14 cellular contexts compared by ENCODE assay signal in the genomic region with DNA sequence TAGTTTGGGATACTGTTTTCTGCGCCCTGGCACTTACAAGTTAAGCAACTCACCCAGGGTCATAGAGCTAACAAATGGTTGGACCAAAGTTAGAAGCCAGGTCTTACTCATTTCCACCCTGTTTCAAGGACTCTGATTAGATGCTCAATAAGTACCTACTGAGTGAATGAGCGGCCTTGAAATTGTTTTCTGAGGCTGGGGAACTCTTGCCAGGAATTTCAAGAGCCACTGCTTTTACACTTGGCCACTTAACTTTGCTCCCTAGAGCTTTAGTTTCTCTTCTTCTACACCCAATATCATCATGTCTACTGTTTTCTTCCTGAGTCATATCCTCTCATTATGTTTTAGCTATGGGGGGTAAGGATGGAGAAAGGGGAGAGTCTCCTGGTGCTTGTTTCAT.
DNase-seq lines count a peak whose midpoint lies in the region; ATAC-seq and TF ChIP-seq lines count a peak whose summit lies in the region.
"Had no signal": no experiment of that assay in that cellular context is flagged by ENCODE, and none has a peak within 500 bp of the region (broad histone marks: within the 10 kb centered on the region; RNA-seq: fewer than 3 reads in every experiment).

No MANE protein-coding gene starts in this region.

- no CpG with 5 or more reads among the region's 2 CpGs for WGBS in neuronal stem cell (ENCODE audit: extremely low coverage in 2 of 2, insufficient read length in 2 of 2, insufficient replicate concordance in 1 of 2), 2 donors

- H4K91ac ChIP-seq in neuronal stem cell (ENCODE audit: low read depth, low read length, poor library complexity) = no peak overlapping the region

- H3K36me3 ChIP-seq in ACC112 (ENCODE audit: insufficient read depth, low read length) (no peaks in the 10 kb centered on the region), neuronal stem cell (replicated peaks in 1 of 2; ENCODE audit: control insufficient read depth in 2 of 2, insufficient read depth in 2 of 2, low read length in 2 of 2) (no peaks in the 10 kb centered on the region)
- H3K36me3 ChIP-seq: vagina had no signal

- H2BK15ac ChIP-seq in neuronal stem cell (ENCODE audit: low read length) = no peak overlapping the region

- H3K23ac ChIP-seq in neuronal stem cell (ENCODE audit: low read depth, low read length, poor library complexity) = no peak overlapping the region

- no peak overlapping the region for H3K18ac ChIP-seq in neuronal stem cell (ENCODE audit: low read length)

- ATAC-seq in naive B cell (ENCODE audit: low read depth in 2 of 2) (no peak), GM18909 (IDR thresholded peaks at IDR 0.05; ENCODE audit: poor library complexity, unreplicated experiment) (no peak)

- no peak overlapping the region for H3K4me3 Mint-ChIP-seq in chondrocyte (ENCODE audit: unreplicated experiment)
- peak overlapping the region in 2 of 8 donors; percentile 4 to 27 for H3K4me3 Mint-ChIP-seq in naive B cell
- H3K4me3 Mint-ChIP-seq: immature natural killer cell had no signal

- peaks cover 54% of the 10 kb centered on the region for H3K4me1 Mint-ChIP-seq in chondrocyte (ENCODE audit: low read depth)
- peaks cover 60 to 78% (median 75%) of the 10 kb centered on the region in 3 donors for H3K4me1 Mint-ChIP-seq in naive B cell

- no peak overlapping the region for H3K4me2 ChIP-seq in neuronal stem cell (ENCODE audit: insufficient read depth, low read length, poor library complexity, severe bottlenecking)

- H2AFZ ChIP-seq in ACC112 (ENCODE audit: low read length, unreplicated experiment) (no peak overlapping the region), neuronal stem cell (ENCODE audit: low read length) (no peak overlapping the region)
- H2AFZ ChIP-seq: parathyroid adenoma had no signal

- H3K4me3 ChIP-seq in ACC112 (ENCODE audit: low read depth, low read length) (no peak overlapping the region), neuronal stem cell (ENCODE audit: low read length in 2 of 2) (no peak overlapping the region)
- H3K4me3 ChIP-seq: vagina had no signal

- no peak overlapping the region for H3K14ac ChIP-seq in neuronal stem cell (ENCODE audit: low read length)

- H3K4me1 ChIP-seq in ACC112 (ENCODE audit: control insufficient read depth, insufficient read depth, low read length, unreplicated experiment) = peaks cover 42% of the 10 kb centered on the region
- H3K4me1 ChIP-seq in neuronal stem cell (ENCODE audit: control insufficient read depth in 2 of 2, insufficient read depth in 1 of 2, low read depth in 1 of 2, low read length in 2 of 2) = peaks cover 22 to 28% of the 10 kb centered on the region in 2 donors
- H3K4me1 ChIP-seq: parathyroid adenoma had no signal

- no peaks in the 10 kb centered on the region for H3K9me3 ChIP-seq in neuronal stem cell (replicated peaks in 1 of 2; ENCODE audit: control insufficient read depth in 2 of 2, insufficient read depth in 1 of 2, low read depth in 1 of 2, low read length in 2 of 2)
- H3K9me3 ChIP-seq: vagina had no signal

- H3K27me3 ChIP-seq in ACC112 (ENCODE audit: insufficient read depth, low read length) (no peaks in the 10 kb centered on the region), neuronal stem cell (ENCODE audit: control insufficient read depth in 3 of 3, insufficient read depth in 3 of 3, low read depth in 1 of 3, low read length in 3 of 3) (no peaks in the 10 kb centered on the region)
- H3K27me3 ChIP-seq: vagina had no signal

- no peak overlapping the region for H2BK5ac ChIP-seq in neuronal stem cell (ENCODE audit: low read length)

- H3K36me3 Mint-ChIP-seq in chondrocyte (ENCODE audit: low read depth) = no peaks in the 10 kb centered on the region
- H3K36me3 Mint-ChIP-seq in naive B cell = peaks cover 7 to 11% of the 10 kb centered on the region in 2 donors

- peak overlapping the region; percentile 37 for H3K27ac Mint-ChIP-seq in chondrocyte (ENCODE audit: unreplicated experiment)
- peak overlapping the region in 5 of 6 donors; percentile 89 to 97 (median 93) for H3K27ac Mint-ChIP-seq in naive B cell

- H3K79me1 ChIP-seq in neuronal stem cell (ENCODE audit: low read depth, low read length) = no peaks in the 10 kb centered on the region

- DNase-seq in LHCN-M2 (ENCODE audit: low read depth) (peak; percentile 28), chondrocyte (ENCODE audit: low spot score) (no peak), naive B cell (no peak), pons (ENCODE audit: low spot score) (no peak), neuronal stem cell (ENCODE audit: low spot score) (no peak), NCI-H2107 (lab: John Stamatoyannopoulos, UW) (no peak)
- DNase-seq: GF-D8, GOT3, immature natural killer cell, NCI-H524 had no signal

- H2BK120ac ChIP-seq in neuronal stem cell (ENCODE audit: low read depth, low read length) = no peak overlapping the region

- H2BK12ac ChIP-seq in neuronal stem cell (ENCODE audit: low read length) = no peak overlapping the region

- no peak overlapping the region for H4K8ac ChIP-seq in neuronal stem cell (ENCODE audit: low read depth, low read length)

- no peak overlapping the region for H3K9ac ChIP-seq in neuronal stem cell (ENCODE audit: low read depth, low read length, poor library complexity)
- H3K9ac ChIP-seq: parathyroid adenoma had no signal

- H3K79me2 ChIP-seq in ACC112 (ENCODE audit: control insufficient read depth, insufficient read depth, low read length, unreplicated experiment) = no peaks in the 10 kb centered on the region
- H3K79me2 ChIP-seq: parathyroid adenoma had no signal

- H2AK5ac ChIP-seq in neuronal stem cell (ENCODE audit: low read depth, low read length) = no peak overlapping the region

- H3K9me3 Mint-ChIP-seq in chondrocyte (ENCODE audit: low read depth) = no peaks in the 10 kb centered on the region
- H3K9me3 Mint-ChIP-seq in naive B cell = peaks cover 0 to 2% (median 0%) of the 10 kb centered on the region in 7 donors
- H3K9me3 Mint-ChIP-seq: immature natural killer cell had no signal

- H3K27ac ChIP-seq in ACC112 (ENCODE audit: low read depth, low read length) = peak overlapping the region; percentile 84
- no peak overlapping the region for H3K27ac ChIP-seq in neuronal stem cell (replicated peaks; ENCODE audit: low read length)
- H3K27ac ChIP-seq: parathyroid adenoma had no signal

- no peaks in the 10 kb centered on the region for H3K27me3 Mint-ChIP-seq in chondrocyte (ENCODE audit: low read depth)
- no peaks in the 10 kb centered on the region for H3K27me3 Mint-ChIP-seq in naive B cell

- TF ChIP-seq CTCF in chondrocyte (IDR thresholded peaks at IDR 0.05) = no peak

- H3K4ac ChIP-seq in neuronal stem cell (ENCODE audit: low read length) = no peak overlapping the region
